In genomic region chr3:150547045-150547753, GRCh38 we compare ENCODE assay signal across 8 cellular contexts. TPM values are rescaled to one million over a fixed set of nuclear protein-coding genes. Genes with fewer than 3 reads are reported as not detected.
A peak's percentile ranks its signal among the peaks of the same experiment; 100 is the strongest.
DNase-seq lines count a peak whose midpoint lies in the region; ATAC-seq, FAIRE-seq and TF ChIP-seq lines count a peak whose summit lies in the region.

No MANE protein-coding gene starts in this region.

- no peak for ATAC-seq in A549
- no peak for ATAC-seq in GM19395 (IDR thresholded peaks at IDR 0.05; ENCODE audit: unreplicated experiment)

- H3K4me2 ChIP-seq in A549, result peak overlapping the region; percentile 83

- peaks cover 20% of the 10 kb centered on the region for H3K4me1 ChIP-seq in A549
- H3K4me1 ChIP-seq in HAP-1, result peaks cover 29% of the 10 kb centered on the region
- H3K4me1 ChIP-seq in iPS DF 6.9 (ENCODE audit: control insufficient read depth, insufficient read depth, low read length), result no peaks in the 10 kb centered on the region
- peaks cover 2% of the 10 kb centered on the region for H3K4me1 ChIP-seq in stomach smooth muscle (ENCODE audit: control insufficient read depth, insufficient read depth, low read length)

- H3K4me3 Mint-ChIP-seq in activated CD4-positive, alpha-beta memory T cell treated with anti-CD3 and anti-CD28 coated beads for 36 hours, result peak overlapping the region; percentile 99

- CTCF ChIA-PET in A549 (lab: Yijun Ruan, JAX), result interaction anchor here (0.9 to 1.3 kb wide), 4 partner anchors 8 to 20 kb away, joined by 3 to 4 read pairs (median 4); no protein-coding TSS in a partner anchor
- CTCF ChIA-PET in activated CD4-positive, alpha-beta memory T cell treated with anti-CD3 and anti-CD28 coated beads for 36 hours (lab: Charles Lee), result interaction anchor here (1.5 to 1.6 kb wide), 2 partner anchors 19 to 137 kb away, joined by 4 read pairs; no protein-coding TSS in a partner anchor

- H3K9me3 ChIP-seq in A549 (no peaks in the 10 kb centered on the region), HAP-1 (no peaks in the 10 kb centered on the region), iPS DF 6.9 (ENCODE audit: control insufficient read depth, insufficient read depth, low read length) (peaks cover 2% of the 10 kb centered on the region; the same call in 1 of the 2 replicates), stomach smooth muscle (ENCODE audit: control insufficient read depth in 2 of 2, low read length in 2 of 2) (no peaks in the 10 kb centered on the region)

- no peaks in the 10 kb centered on the region for H3K27me3 ChIP-seq in HAP-1 (ENCODE audit: low read depth)
- no peaks in the 10 kb centered on the region for H3K27me3 ChIP-seq in iPS DF 6.9 (ENCODE audit: control insufficient read depth, insufficient read depth, low read length)
- H3K27me3 ChIP-seq in stomach smooth muscle (ENCODE audit: control insufficient read depth in 1 of 2, insufficient read depth in 2 of 2, low read length in 2 of 2), result no peaks in the 10 kb centered on the region

- peaks cover 50% of the 10 kb centered on the region for H3K4me1 Mint-ChIP-seq in activated CD4-positive, alpha-beta memory T cell treated with anti-CD3 and anti-CD28 coated beads for 36 hours (ENCODE audit: low read depth)

- peak overlapping the region; percentile 77 to 85 for H3K9ac ChIP-seq in stomach smooth muscle (ENCODE audit: low read length in 2 of 2)

- in situ Hi-C loops in HAP-1 (cut with MboI; ENCODE audit: low sequenced_read_pairs), result loop anchor here (5.0 to 25.0 kb wide), 3 partner anchors 55 to 615 kb away; partner anchors contain the start of gene SELENOT

- H3K36me3 ChIP-seq in HAP-1 (replicated peaks) (peaks cover 26% of the 10 kb centered on the region), iPS DF 6.9 (ENCODE audit: control insufficient read depth, insufficient read depth, low read length) (no peaks in the 10 kb centered on the region; the same call in 1 of the 2 replicates), stomach smooth muscle (ENCODE audit: control insufficient read depth in 2 of 2, insufficient read depth in 2 of 2, low read length in 2 of 2) (peaks cover 0 to 14% of the 10 kb centered on the region in 2 donors)

- no peak for TF ChIP-seq CTCF in A549 (IDR thresholded peaks at IDR 0.05)

- H3K9me3 Mint-ChIP-seq in activated CD4-positive, alpha-beta memory T cell treated with anti-CD3 and anti-CD28 coated beads for 36 hours, result no peaks in the 10 kb centered on the region

- no peak for FAIRE-seq in A549 (lab: Jason Lieb, UNC)

- no peak for TF ChIP-seq POLR2A in A549 (IDR thresholded peaks at IDR 0.05; ENCODE audit: low read length)

- POLR2A ChIA-PET in A549 (lab: Yijun Ruan, JAX), result interaction anchor here (1.0 to 1.3 kb wide), 9 partner anchors 8 to 216 kb away, joined by 3 to 7 read pairs (median 4); partner anchors contain the start of genes ERICH6, SELENOT, SIAH2 and TSC22D2
- POLR2A ChIA-PET in activated CD4-positive, alpha-beta memory T cell treated with anti-CD3 and anti-CD28 coated beads for 36 hours (lab: Charles Lee), result interaction anchor here (1.7 to 4.8 kb wide), 4 partner anchors 55 to 215 kb away, joined by 8 to 74 read pairs (median 17); partner anchors contain the start of genes SELENOT, SIAH2 and TSC22D2

- H3K27ac Mint-ChIP-seq in activated CD4-positive, alpha-beta memory T cell treated with anti-CD3 and anti-CD28 coated beads for 36 hours, result peak overlapping the region; percentile 96

- H3K36me3 Mint-ChIP-seq in activated CD4-positive, alpha-beta memory T cell treated with anti-CD3 and anti-CD28 coated beads for 36 hours, result peaks cover 40% of the 10 kb centered on the region

- H3K27ac ChIP-seq in A549 (peak overlapping the region; percentile 88), iPS DF 6.9 (ENCODE audit: low read length) (no peak overlapping the region), stomach smooth muscle (ENCODE audit: low read length) (peak overlapping the region; percentile 96)

- intact Hi-C loops in activated CD4-positive, alpha-beta memory T cell treated with anti-CD3 and anti-CD28 coated beads for 36 hours (cut with micrococcal nuclease), result loop anchor here (2.0 to 10.0 kb wide), 6 partner anchors 36 to 738 kb away; partner anchors contain the start of gene MED12L

- no peak for TF ChIP-seq RAD21 in A549 (conservative IDR thresholded peaks at IDR 0.05 in 1 of 2, IDR thresholded peaks at IDR 0.05 in 1 of 2)

- 4% methylated on average over 7 of the region's 7 CpGs for whole genome bisulfite sequencing in A549 (ENCODE audit: missing lambda C conversion rate)
- WGBS in iPS DF 6.9 (ENCODE audit: insufficient coverage, insufficient read length), result 100% methylated on average over 2 of the region's 7 CpGs

- no peak for TF ChIP-seq EP300 in A549 (IDR thresholded peaks at IDR 0.05)

- no peaks in the 10 kb centered on the region for H3K27me3 Mint-ChIP-seq in activated CD4-positive, alpha-beta memory T cell treated with anti-CD3 and anti-CD28 coated beads for 36 hours

- DNase-seq in A549 (ENCODE audit: low read depth in 1 of 2, low spot score in 1 of 2) (peak in 1 of 2 experiments; percentile 10), HAP-1 (ENCODE audit: low spot score in 2 of 2) (no peak), iPS DF 6.9 (ENCODE audit: low read depth, low spot score) (peak; percentile 9), SHP77 treated with DMSO at 0.1 percent for 48 hours (lab: John Stamatoyannopoulos, UW) (no peak), activated gamma-delta T cell treated with Interleukin-2 at 50 U/mL for 16 hours (no peak)
- no peak for DNase-seq in activated CD4-positive, alpha-beta memory T cell treated with anti-CD3 and anti-CD28 coated beads for 36 hours

- peak overlapping the region; percentile 75 for H3K4me3 ChIP-seq in A549
- H3K4me3 ChIP-seq in HAP-1, result peak overlapping the region; percentile 66
- peak overlapping the region; percentile 87 for H3K4me3 ChIP-seq in iPS DF 6.9 (ENCODE audit: low read length)
- H3K4me3 ChIP-seq in stomach smooth muscle (ENCODE audit: low read length in 2 of 2), result peak overlapping the region; percentile 89 to 91

TF ChIP-seq in A549, 52 proteins besides CTCF, POLR2A, EP300 and RAD21 (continues in another document):
- TF ChIP-seq TP53 (CRISPR knock-in tag; IDR thresholded peaks at IDR 0.05) (no peak), NFE2L2 (conservative IDR thresholded peaks at IDR 0.05; ENCODE audit: low read length) (no peak), ATOH8 (CRISPR knock-in tag; IDR thresholded peaks at IDR 0.05; ENCODE audit: low read depth) (no peak), CHD4 (IDR thresholded peaks at IDR 0.05; ENCODE audit: borderline replicate concordance) (no peak), KDM5A (IDR thresholded peaks at IDR 0.05) (peak; percentile 14; the same call in 1 of the 2 replicates), FOSL2 (IDR thresholded peaks at IDR 0.05) (no peak), FOSL2 (CRISPR knock-in tag; IDR thresholded peaks at IDR 0.05) (no peak), POLR2AphosphoS2 (conservative IDR thresholded peaks at IDR 0.05; ENCODE audit: low read length) (no peak), SREBF2 (IDR thresholded peaks at IDR 0.05) (no peak), SMC3 (IDR thresholded peaks at IDR 0.05) (no peak), HEYL (CRISPR knock-in tag; IDR thresholded peaks at IDR 0.05) (no peak), CBX8 (IDR thresholded peaks at IDR 0.05) (no peak), NPAS2 (CRISPR knock-in tag; IDR thresholded peaks at IDR 0.05; ENCODE audit: borderline replicate concordance) (no peak), JUNB (IDR thresholded peaks at IDR 0.05) (no peak)
- TF ChIP-seq, protein P1, sequence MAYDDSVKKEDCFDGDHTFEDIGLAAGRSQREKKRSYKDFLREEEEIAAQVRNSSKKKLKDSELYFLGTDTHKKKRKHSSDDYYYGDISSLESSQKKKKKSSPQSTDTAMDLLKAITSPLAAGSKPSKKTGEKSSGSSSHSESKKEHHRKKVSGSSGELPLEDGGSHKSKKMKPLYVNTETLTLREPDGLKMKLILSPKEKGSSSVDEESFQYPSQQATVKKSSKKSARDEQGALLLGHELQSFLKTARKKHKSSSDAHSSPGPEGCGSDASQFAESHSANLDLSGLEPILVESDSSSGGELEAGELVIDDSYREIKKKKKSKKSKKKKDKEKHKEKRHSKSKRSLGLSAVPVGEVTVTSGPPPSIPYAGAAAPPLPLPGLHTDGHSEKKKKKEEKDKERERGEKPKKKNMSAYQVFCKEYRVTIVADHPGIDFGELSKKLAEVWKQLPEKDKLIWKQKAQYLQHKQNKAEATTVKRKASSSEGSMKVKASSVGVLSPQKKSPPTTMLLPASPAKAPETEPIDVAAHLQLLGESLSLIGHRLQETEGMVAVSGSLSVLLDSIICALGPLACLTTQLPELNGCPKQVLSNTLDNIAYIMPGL (CRISPR knock-in tag; IDR thresholded peaks at IDR 0.05; ENCODE audit: borderline replicate concordance), result no peak

RNA-seq across cellular contexts. Expression of gene EIF2A, which starts 0.6 kb away (rescaled TPM):
- 122 and 141 TPM in 2 replicates for polyA plus RNA-seq in A549 (2011; rRNA removed)
- polyA plus RNA-seq in A549 (2012; cell fraction: cytosol; rRNA removed), result 64.3 and 66.7 TPM in 2 replicates
- 26.4 and 37.4 TPM in 2 replicates for polyA plus RNA-seq in A549 (2012; cell fraction: nucleus; rRNA removed)
- 105 to 126 TPM (median 110 TPM) in 3 replicates for polyA plus RNA-seq in A549 (2017; fragmentation: RNase III; extraction: RNeasy Plus Mini Kit Qiagen cat#74134 plus additional on column Dnase treatment)
- 62.0 and 69.8 TPM in 2 replicates for polyA minus RNA-seq in A549 (2011; rRNA and poly(A)+ RNA removed)
- 100 to 1,000 TPM; 131 to 137 TPM for total RNA-seq in activated CD4-positive, alpha-beta memory T cell treated with anti-CD3 and anti-CD28 coated beads for 36 hours

RNA-seq across cellular contexts. Expression of gene SERP1, which starts 0.9 kb away (rescaled TPM):
- 78.6 and 94.7 TPM in 2 replicates for polyA plus RNA-seq in A549 (2011; rRNA removed)
- polyA plus RNA-seq in A549 (2012; cell fraction: cytosol; rRNA removed), result 128 and 156 TPM in 2 replicates
- 92.5 and 165 TPM in 2 replicates for polyA plus RNA-seq in A549 (2012; cell fraction: nucleus; rRNA removed)
- 82.9 to 85.8 TPM (median 84.3 TPM) in 3 replicates for polyA plus RNA-seq in A549 (2017; fragmentation: RNase III; extraction: RNeasy Plus Mini Kit Qiagen cat#74134 plus additional on column Dnase treatment)
- 32.5 and 39.1 TPM in 2 replicates for polyA minus RNA-seq in A549 (2011; rRNA and poly(A)+ RNA removed)
- total RNA-seq in activated CD4-positive, alpha-beta memory T cell treated with anti-CD3 and anti-CD28 coated beads for 36 hours, result 100 to 1,000 TPM; 100 to 111 TPM

RNA-seq across cellular contexts. Expression of gene SELENOT, which starts 55.9 kb away (rescaled TPM):
- 536 and 846 TPM in 2 replicates for polyA plus RNA-seq in A549 (2011; rRNA removed)
- 219 and 240 TPM in 2 replicates for polyA plus RNA-seq in A549 (2012; cell fraction: cytosol; rRNA removed)
- polyA plus RNA-seq in A549 (2012; cell fraction: nucleus; rRNA removed), result 48.1 and 56.6 TPM in 2 replicates
- polyA plus RNA-seq in A549 (2017; fragmentation: RNase III; extraction: RNeasy Plus Mini Kit Qiagen cat#74134 plus additional on column Dnase treatment), result 97.0 to 113 TPM (median 100 TPM) in 3 replicates
- polyA minus RNA-seq in A549 (2011; rRNA and poly(A)+ RNA removed), result 174 and 217 TPM in 2 replicates
- total RNA-seq in activated CD4-positive, alpha-beta memory T cell treated with anti-CD3 and anti-CD28 coated beads for 36 hours, result 100 to 1,000 TPM; 105 to 111 TPM
